In the genomic region with DNA sequence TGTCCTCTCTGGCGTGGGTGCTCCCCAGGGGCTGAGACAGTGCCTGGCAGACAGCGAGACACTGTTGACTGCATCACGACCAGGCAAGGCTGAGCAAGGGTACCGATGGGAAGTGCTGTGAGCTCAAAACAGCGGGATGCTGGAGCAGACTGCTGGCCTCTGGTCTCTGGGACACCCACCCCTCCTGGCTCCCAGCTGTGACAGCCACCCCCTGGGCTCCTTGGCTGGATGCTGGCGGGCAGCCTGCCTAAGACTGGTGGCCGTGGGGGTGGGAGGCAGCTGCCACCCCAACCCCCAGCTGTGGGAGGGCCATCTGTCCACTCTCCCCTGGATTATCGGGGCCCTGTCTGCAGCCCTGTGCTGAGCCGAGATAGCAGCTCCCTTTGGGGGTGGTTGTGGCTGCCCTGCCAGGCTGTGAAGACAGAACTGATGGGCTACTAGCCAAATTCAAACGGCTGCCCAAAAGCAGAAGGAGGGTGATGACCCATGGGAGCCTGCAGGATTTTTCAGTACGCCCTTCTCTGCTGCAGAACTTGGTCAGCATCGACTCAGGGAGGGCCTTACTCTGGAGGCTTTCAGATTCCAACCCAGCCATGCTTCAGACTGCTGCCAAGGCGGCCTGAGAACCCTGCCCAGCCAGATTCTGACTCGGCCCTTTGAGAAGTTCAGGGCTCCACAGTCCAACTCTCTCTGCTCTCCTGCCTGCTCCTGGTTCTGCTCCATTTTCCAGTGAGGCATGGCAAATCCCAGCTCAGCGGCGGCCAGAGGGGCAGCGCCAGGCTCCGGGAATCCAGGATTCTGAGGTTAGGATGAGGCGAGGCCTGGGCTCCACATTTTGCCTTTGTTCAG, we compare ENCODE assay signal across 1 cellular context.
TF ChIP-seq lines count a peak whose summit lies in the region.

No MANE protein-coding gene starts in this region.

TF ChIP-seq in K562, 482 proteins besides CTCF, POLR2A, EP300 and RAD21 (continued from another document and continues in another):
- TF ChIP-seq, protein P1, sequence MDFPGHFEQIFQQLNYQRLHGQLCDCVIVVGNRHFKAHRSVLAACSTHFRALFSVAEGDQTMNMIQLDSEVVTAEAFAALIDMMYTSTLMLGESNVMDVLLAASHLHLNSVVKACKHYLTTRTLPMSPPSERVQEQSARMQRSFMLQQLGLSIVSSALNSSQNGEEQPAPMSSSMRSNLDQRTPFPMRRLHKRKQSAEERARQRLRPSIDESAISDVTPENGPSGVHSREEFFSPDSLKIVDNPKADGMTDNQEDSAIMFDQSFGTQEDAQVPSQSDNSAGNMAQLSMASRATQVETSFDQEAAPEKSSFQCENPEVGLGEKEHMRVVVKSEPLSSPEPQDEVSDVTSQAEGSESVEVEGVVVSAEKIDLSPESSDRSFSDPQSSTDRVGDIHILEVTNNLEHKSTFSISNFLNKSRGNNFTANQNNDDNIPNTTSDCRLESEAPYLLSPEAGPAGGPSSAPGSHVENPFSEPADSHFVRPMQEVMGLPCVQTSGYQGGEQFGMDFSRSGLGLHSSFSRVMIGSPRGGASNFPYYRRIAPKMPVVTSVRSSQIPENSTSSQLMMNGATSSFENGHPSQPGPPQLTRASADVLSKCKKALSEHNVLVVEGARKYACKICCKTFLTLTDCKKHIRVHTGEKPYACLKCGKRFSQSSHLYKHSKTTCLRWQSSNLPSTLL (IDR thresholded peaks at IDR 0.05) = no peak
- TF ChIP-seq ZKSCAN8 (CRISPR knock-in tag; IDR thresholded peaks at IDR 0.05) (peak; percentile 83; the same call in 1 of the 2 replicates), KDM5B (IDR thresholded peaks at IDR 0.05; ENCODE audit: insufficient replicate concordance, low read depth, low read length) (peak; percentile 48), NCOA1 (IDR thresholded peaks at IDR 0.05; ENCODE audit: low read depth) (peak; percentile 74; the same call in 1 of the 2 replicates), KLF16 (IDR thresholded peaks at IDR 0.05) (peak; percentile 98), ZNF253 (CRISPR knock-in tag; conservative IDR thresholded peaks at IDR 0.05) (no peak), ZNF717 (CRISPR knock-in tag; IDR thresholded peaks at IDR 0.05) (no peak), C11orf30 (IDR thresholded peaks at IDR 0.05; ENCODE audit: low read depth) (no peak), MAZ (CRISPR knock-in tag; conservative IDR thresholded peaks at IDR 0.05 in 1 of 2, IDR thresholded peaks at IDR 0.05 in 1 of 2) (peak in 1 of 2 experiments; percentile 94; a peak in 2 of 4 replicates), MEF2D (tag; conservative IDR thresholded peaks at IDR 0.05; ENCODE audit: low read depth) (peak; percentile 74; the same call in 1 of the 2 replicates), RBM17 (IDR thresholded peaks at IDR 0.05; ENCODE audit: borderline replicate concordance, low read depth, low read length) (no peak), MYC (IDR thresholded peaks at IDR 0.05; ENCODE audit: low read depth, low read length) (no peak), MYC (CRISPR knock-in tag; IDR thresholded peaks at IDR 0.05; ENCODE audit: borderline replicate concordance, low read depth) (0 out of 2 replicates have a peak, but pooled peaks have one; percentile 24), BACH1 (tag; IDR thresholded peaks at IDR 0.05) (peak; percentile 65; the same call in 1 of the 2 replicates), FIP1L1 (IDR thresholded peaks at IDR 0.05; ENCODE audit: low read depth, low read length, poor library complexity, severe bottlenecking) (no peak), FOXK2 (conservative IDR thresholded peaks at IDR 0.05 in 1 of 2, IDR thresholded peaks at IDR 0.05 in 1 of 2; ENCODE audit: low read depth in 2 of 2) (no peak), FOS (IDR thresholded peaks at IDR 0.05; ENCODE audit: extremely low read depth, insufficient read length) (no peak), CAMTA2 (CRISPR knock-in tag; conservative IDR thresholded peaks at IDR 0.05) (no peak), SMARCA4 (IDR thresholded peaks at IDR 0.05) (peak; percentile 88), BCL6 (CRISPR knock-in tag; IDR thresholded peaks at IDR 0.05) (no peak), ZNF76 (CRISPR knock-in tag; IDR thresholded peaks at IDR 0.05; ENCODE audit: borderline replicate concordance) (peak; percentile 38; the same call in 1 of the 2 replicates)
- TF ChIP-seq, protein P2, sequence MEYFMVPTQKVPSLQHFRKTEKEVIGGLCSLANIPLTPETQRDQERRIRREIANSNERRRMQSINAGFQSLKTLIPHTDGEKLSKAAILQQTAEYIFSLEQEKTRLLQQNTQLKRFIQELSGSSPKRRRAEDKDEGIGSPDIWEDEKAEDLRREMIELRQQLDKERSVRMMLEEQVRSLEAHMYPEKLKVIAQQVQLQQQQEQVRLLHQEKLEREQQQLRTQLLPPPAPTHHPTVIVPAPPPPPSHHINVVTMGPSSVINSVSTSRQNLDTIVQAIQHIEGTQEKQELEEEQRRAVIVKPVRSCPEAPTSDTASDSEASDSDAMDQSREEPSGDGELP (CRISPR knock-in tag; IDR thresholded peaks at IDR 0.05; ENCODE audit: borderline replicate concordance) = peak; percentile 95
- TF ChIP-seq, protein P3, sequence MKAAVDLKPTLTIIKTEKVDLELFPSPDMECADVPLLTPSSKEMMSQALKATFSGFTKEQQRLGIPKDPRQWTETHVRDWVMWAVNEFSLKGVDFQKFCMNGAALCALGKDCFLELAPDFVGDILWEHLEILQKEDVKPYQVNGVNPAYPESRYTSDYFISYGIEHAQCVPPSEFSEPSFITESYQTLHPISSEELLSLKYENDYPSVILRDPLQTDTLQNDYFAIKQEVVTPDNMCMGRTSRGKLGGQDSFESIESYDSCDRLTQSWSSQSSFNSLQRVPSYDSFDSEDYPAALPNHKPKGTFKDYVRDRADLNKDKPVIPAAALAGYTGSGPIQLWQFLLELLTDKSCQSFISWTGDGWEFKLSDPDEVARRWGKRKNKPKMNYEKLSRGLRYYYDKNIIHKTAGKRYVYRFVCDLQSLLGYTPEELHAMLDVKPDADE (conservative IDR thresholded peaks at IDR 0.05; ENCODE audit: control insufficient read depth, low read depth, low read length) = peak; percentile 69
- TF ChIP-seq, protein P4, sequence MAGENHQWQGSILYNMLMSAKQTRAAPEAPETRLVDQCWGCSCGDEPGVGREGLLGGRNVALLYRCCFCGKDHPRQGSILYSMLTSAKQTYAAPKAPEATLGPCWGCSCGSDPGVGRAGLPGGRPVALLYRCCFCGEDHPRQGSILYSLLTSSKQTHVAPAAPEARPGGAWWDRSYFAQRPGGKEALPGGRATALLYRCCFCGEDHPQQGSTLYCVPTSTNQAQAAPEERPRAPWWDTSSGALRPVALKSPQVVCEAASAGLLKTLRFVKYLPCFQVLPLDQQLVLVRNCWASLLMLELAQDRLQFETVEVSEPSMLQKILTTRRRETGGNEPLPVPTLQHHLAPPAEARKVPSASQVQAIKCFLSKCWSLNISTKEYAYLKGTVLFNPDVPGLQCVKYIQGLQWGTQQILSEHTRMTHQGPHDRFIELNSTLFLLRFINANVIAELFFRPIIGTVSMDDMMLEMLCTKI (IDR thresholded peaks at IDR 0.05; ENCODE audit: partially characterized antibody) = no peak
- TF ChIP-seq, protein P5, sequence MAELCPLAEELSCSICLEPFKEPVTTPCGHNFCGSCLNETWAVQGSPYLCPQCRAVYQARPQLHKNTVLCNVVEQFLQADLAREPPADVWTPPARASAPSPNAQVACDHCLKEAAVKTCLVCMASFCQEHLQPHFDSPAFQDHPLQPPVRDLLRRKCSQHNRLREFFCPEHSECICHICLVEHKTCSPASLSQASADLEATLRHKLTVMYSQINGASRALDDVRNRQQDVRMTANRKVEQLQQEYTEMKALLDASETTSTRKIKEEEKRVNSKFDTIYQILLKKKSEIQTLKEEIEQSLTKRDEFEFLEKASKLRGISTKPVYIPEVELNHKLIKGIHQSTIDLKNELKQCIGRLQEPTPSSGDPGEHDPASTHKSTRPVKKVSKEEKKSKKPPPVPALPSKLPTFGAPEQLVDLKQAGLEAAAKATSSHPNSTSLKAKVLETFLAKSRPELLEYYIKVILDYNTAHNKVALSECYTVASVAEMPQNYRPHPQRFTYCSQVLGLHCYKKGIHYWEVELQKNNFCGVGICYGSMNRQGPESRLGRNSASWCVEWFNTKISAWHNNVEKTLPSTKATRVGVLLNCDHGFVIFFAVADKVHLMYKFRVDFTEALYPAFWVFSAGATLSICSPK (IDR thresholded peaks at IDR 0.05; ENCODE audit: borderline replicate concordance) = no peak
- TF ChIP-seq, protein P6, sequence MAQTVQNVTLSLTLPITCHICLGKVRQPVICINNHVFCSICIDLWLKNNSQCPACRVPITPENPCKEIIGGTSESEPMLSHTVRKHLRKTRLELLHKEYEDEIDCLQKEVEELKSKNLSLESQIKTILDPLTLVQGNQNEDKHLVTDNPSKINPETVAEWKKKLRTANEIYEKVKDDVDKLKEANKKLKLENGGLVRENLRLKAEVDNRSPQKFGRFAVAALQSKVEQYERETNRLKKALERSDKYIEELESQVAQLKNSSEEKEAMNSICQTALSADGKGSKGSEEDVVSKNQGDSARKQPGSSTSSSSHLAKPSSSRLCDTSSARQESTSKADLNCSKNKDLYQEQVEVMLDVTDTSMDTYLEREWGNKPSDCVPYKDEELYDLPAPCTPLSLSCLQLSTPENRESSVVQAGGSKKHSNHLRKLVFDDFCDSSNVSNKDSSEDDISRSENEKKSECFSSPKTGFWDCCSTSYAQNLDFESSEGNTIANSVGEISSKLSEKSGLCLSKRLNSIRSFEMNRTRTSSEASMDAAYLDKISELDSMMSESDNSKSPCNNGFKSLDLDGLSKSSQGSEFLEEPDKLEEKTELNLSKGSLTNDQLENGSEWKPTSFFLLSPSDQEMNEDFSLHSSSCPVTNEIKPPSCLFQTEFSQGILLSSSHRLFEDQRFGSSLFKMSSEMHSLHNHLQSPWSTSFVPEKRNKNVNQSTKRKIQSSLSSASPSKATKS (CRISPR knock-in tag; IDR thresholded peaks at IDR 0.05) = no peak
- TF ChIP-seq, protein P7, sequence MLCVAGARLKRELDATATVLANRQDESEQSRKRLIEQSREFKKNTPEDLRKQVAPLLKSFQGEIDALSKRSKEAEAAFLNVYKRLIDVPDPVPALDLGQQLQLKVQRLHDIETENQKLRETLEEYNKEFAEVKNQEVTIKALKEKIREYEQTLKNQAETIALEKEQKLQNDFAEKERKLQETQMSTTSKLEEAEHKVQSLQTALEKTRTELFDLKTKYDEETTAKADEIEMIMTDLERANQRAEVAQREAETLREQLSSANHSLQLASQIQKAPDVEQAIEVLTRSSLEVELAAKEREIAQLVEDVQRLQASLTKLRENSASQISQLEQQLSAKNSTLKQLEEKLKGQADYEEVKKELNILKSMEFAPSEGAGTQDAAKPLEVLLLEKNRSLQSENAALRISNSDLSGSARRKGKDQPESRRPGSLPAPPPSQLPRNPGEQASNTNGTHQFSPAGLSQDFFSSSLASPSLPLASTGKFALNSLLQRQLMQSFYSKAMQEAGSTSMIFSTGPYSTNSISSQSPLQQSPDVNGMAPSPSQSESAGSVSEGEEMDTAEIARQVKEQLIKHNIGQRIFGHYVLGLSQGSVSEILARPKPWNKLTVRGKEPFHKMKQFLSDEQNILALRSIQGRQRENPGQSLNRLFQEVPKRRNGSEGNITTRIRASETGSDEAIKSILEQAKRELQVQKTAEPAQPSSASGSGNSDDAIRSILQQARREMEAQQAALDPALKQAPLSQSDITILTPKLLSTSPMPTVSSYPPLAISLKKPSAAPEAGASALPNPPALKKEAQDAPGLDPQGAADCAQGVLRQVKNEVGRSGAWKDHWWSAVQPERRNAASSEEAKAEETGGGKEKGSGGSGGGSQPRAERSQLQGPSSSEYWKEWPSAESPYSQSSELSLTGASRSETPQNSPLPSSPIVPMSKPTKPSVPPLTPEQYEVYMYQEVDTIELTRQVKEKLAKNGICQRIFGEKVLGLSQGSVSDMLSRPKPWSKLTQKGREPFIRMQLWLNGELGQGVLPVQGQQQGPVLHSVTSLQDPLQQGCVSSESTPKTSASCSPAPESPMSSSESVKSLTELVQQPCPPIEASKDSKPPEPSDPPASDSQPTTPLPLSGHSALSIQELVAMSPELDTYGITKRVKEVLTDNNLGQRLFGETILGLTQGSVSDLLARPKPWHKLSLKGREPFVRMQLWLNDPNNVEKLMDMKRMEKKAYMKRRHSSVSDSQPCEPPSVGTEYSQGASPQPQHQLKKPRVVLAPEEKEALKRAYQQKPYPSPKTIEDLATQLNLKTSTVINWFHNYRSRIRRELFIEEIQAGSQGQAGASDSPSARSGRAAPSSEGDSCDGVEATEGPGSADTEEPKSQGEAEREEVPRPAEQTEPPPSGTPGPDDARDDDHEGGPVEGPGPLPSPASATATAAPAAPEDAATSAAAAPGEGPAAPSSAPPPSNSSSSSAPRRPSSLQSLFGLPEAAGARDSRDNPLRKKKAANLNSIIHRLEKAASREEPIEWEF (CRISPR knock-in tag; IDR thresholded peaks at IDR 0.05) = 0 out of 2 replicates have a peak, but pooled peaks have one; percentile 49
- TF ChIP-seq, protein P8, sequence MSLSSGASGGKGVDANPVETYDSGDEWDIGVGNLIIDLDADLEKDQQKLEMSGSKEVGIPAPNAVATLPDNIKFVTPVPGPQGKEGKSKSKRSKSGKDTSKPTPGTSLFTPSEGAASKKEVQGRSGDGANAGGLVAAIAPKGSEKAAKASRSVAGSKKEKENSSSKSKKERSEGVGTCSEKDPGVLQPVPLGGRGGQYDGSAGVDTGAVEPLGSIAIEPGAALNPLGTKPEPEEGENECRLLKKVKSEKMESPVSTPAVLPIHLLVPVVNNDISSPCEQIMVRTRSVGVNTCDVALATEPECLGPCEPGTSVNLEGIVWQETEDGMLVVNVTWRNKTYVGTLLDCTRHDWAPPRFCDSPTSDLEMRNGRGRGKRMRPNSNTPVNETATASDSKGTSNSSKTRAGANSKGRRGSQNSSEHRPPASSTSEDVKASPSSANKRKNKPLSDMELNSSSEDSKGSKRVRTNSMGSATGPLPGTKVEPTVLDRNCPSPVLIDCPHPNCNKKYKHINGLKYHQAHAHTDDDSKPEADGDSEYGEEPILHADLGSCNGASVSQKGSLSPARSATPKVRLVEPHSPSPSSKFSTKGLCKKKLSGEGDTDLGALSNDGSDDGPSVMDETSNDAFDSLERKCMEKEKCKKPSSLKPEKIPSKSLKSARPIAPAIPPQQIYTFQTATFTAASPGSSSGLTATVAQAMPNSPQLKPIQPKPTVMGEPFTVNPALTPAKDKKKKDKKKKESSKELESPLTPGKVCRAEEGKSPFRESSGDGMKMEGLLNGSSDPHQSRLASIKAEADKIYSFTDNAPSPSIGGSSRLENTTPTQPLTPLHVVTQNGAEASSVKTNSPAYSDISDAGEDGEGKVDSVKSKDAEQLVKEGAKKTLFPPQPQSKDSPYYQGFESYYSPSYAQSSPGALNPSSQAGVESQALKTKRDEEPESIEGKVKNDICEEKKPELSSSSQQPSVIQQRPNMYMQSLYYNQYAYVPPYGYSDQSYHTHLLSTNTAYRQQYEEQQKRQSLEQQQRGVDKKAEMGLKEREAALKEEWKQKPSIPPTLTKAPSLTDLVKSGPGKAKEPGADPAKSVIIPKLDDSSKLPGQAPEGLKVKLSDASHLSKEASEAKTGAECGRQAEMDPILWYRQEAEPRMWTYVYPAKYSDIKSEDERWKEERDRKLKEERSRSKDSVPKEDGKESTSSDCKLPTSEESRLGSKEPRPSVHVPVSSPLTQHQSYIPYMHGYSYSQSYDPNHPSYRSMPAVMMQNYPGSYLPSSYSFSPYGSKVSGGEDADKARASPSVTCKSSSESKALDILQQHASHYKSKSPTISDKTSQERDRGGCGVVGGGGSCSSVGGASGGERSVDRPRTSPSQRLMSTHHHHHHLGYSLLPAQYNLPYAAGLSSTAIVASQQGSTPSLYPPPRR (CRISPR knock-in tag; IDR thresholded peaks at IDR 0.05; ENCODE audit: borderline replicate concordance) = 0 out of 2 replicates have a peak, but pooled peaks have one; percentile 52
- TF ChIP-seq, protein P9, sequence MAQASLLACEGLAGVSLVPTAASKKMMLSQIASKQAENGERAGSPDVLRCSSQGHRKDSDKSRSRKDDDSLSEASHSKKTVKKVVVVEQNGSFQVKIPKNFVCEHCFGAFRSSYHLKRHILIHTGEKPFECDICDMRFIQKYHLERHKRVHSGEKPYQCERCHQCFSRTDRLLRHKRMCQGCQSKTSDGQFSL (CRISPR knock-in tag; IDR thresholded peaks at IDR 0.05) = no peak
- TF ChIP-seq, protein P9 (tag; IDR thresholded peaks at IDR 0.05) = peak in 1 of 2 experiments; percentile 36; a peak in 2 of 4 replicates
